In genomic region chr1:54375331-54376084, GRCh38 we compare ENCODE assay signal across 14 cellular contexts. TPM values are rescaled to one million over a fixed set of nuclear protein-coding genes. Genes with fewer than 3 reads are reported as not detected.
DNase-seq lines count a peak whose midpoint lies in the region; ATAC-seq, FAIRE-seq and TF ChIP-seq lines count a peak whose summit lies in the region.
"Had no signal": no experiment of that assay in that cellular context is flagged by ENCODE, and none has a peak within 500 bp of the region (broad histone marks: within the 10 kb centered on the region; RNA-seq: fewer than 3 reads in every experiment).

No MANE protein-coding gene starts in this region.

- no peak overlapping the region for H4K8ac ChIP-seq in H1 (ENCODE audit: extremely low read depth, insufficient read depth, low read length)

- WGBS in H1 (ENCODE audit: extremely low coverage in 1 of 2, insufficient coverage in 1 of 2, insufficient read length in 1 of 2, insufficient replicate concordance in 2 of 2, low coverage in 1 of 2, low lambda C conversion rate in 2 of 2, missing lambda C conversion rate in 1 of 2), 2 experiments: 60% methylated on average over 8 of the region's 8 CpGs; no CpG with 5 or more reads in 1 of the 2 experiments

- H3K4ac ChIP-seq in H1 (replicated peaks; ENCODE audit: insufficient read length, low read depth, low read length): no peak overlapping the region

- H2AFZ ChIP-seq in H1 (ENCODE audit: low read length) (no peak overlapping the region), Karpas-422 (ENCODE audit: low read length) (no peak overlapping the region)

- no peaks in the 10 kb centered on the region for H3K27me3 Mint-ChIP-seq in CD4-positive, alpha-beta T cell
- no peaks in the 10 kb centered on the region for H3K27me3 Mint-ChIP-seq in memory B cell

- H3K27me3 ChIP-seq in CD4-positive, alpha-beta T cell (ENCODE audit: control insufficient read depth, insufficient read depth, low read length): no peaks in the 10 kb centered on the region
- H3K27me3 ChIP-seq in H1 (replicated peaks in 1 of 4; ENCODE audit: control insufficient read depth in 3 of 4, extremely low read depth in 1 of 4, insufficient read depth in 3 of 4, low read length in 3 of 4) (no peaks in the 10 kb centered on the region), upper lobe of right lung (no peaks in the 10 kb centered on the region), Karpas-422 (ENCODE audit: low read length) (no peaks in the 10 kb centered on the region)
- H3K27me3 ChIP-seq: brain microvascular endothelial cell, vagina had no signal

- H3K79me1 ChIP-seq in H1 (ENCODE audit: low read depth, low read length): peaks cover 39% of the 10 kb centered on the region

- H3K36me3 Mint-ChIP-seq in CD4-positive, alpha-beta T cell (ENCODE audit: low read depth): peaks cover 38% of the 10 kb centered on the region
- no peaks in the 10 kb centered on the region for H3K36me3 Mint-ChIP-seq in memory B cell

- peak overlapping the region; percentile 72 for H2BK5ac ChIP-seq in H1 (ENCODE audit: low read depth, low read length)

- H3K4me3 ChIP-seq in H1 (ENCODE audit: extremely low read depth in 1 of 4, insufficient read depth in 2 of 4, low read depth in 3 of 4, low read length in 4 of 4) (no peak overlapping the region), upper lobe of right lung (no peak overlapping the region), Karpas-422 (ENCODE audit: low read length) (no peak overlapping the region)
- H3K4me3 ChIP-seq: SK-N-MC, vagina had no signal

- H2BK15ac ChIP-seq in H1 (ENCODE audit: low read length): no peak overlapping the region

- peak overlapping the region; percentile 17 for H3K18ac ChIP-seq in H1 (ENCODE audit: extremely low read depth, low read length)

- peaks cover 25 to 93% of the 10 kb centered on the region in 2 experiments for H3K79me2 ChIP-seq in H1 (ENCODE audit: control insufficient read depth in 1 of 2, insufficient read depth in 2 of 2, low read length in 2 of 2)
- no peaks in the 10 kb centered on the region for H3K79me2 ChIP-seq in Karpas-422 (ENCODE audit: low read length)

- peak overlapping the region; percentile 63 for H4K91ac ChIP-seq in H1 (replicated peaks; ENCODE audit: insufficient read length, low read length)

- H4K5ac ChIP-seq in H1 (ENCODE audit: insufficient read length, low read depth, low read length): no peak overlapping the region

- peaks cover 94% of the 10 kb centered on the region for H3K4me1 Mint-ChIP-seq in CD4-positive, alpha-beta T cell (ENCODE audit: low read depth)
- H3K4me1 Mint-ChIP-seq in memory B cell: peaks cover 40% of the 10 kb centered on the region

- FAIRE-seq in H1 (lab: Jason Lieb, UNC): no peak
- FAIRE-seq: small intestine had no signal

- no peaks in the 10 kb centered on the region for H3K9me3 ChIP-seq in CD4-positive, alpha-beta T cell (ENCODE audit: control insufficient read depth, low read length)
- H3K9me3 ChIP-seq in KOPT-K1 (ENCODE audit: insufficient read depth, low read length, poor library complexity, severe bottlenecking): no peaks in the 10 kb centered on the region
- H3K9me3 ChIP-seq in H1 (ENCODE audit: insufficient read depth in 2 of 2, low read depth in 1 of 2, low read length in 1 of 2): no peaks in the 10 kb centered on the region
- no peaks in the 10 kb centered on the region for H3K9me3 ChIP-seq in upper lobe of right lung
- H3K9me3 ChIP-seq in Karpas-422 (ENCODE audit: low read length): no peaks in the 10 kb centered on the region
- H3K9me3 ChIP-seq: vagina had no signal

- intact Hi-C loops in CD4-positive, alpha-beta T cell (cut with DNase I, micrococcal nuclease): no loop called here
- intact Hi-C loops in upper lobe of right lung (cut with DNase I): no loop called here

- CTCF ChIA-PET in CD4-positive, alpha-beta T cell (lab: Charles Lee): no interaction called here
- CTCF ChIA-PET in H1 (lab: Charles Lee; ENCODE audit: partially characterized antibody): interaction anchor here (0.5 to 1.8 kb wide), 7 partner anchors 8 to 87 kb away, joined by 3 to 7 read pairs (median 4); no protein-coding TSS in a partner anchor

- H3K9ac ChIP-seq in H1 (replicated peaks in 1 of 4; ENCODE audit: extremely low read depth in 1 of 4, low read depth in 3 of 4, low read length in 3 of 4): no peak overlapping the region
- H3K9ac ChIP-seq in Karpas-422 (ENCODE audit: low read length): no peak overlapping the region

- DNase-seq in CD4-positive, alpha-beta T cell: no peak
- DNase-seq in H1 (ENCODE audit: low read depth in 1 of 2, low spot score in 2 of 2) (peak in 1 of 2 experiments; percentile 21), memory B cell (ENCODE audit: low spot score in 2 of 2) (no peak), upper lobe of right lung (no peak), T-helper 9 cell (no peak), Karpas-422 (no peak)
- no peak for DNase-seq in effector CD4-positive, alpha-beta T cell
- DNase-seq: activated CD4-positive, alpha-beta T cell treated with anti-CD3 and anti-CD28 coated beads for 48 hours; brain microvascular endothelial cell; NCI-H345; small intestine had no signal

- no peak overlapping the region for H3K14ac ChIP-seq in H1 (ENCODE audit: insufficient read length)

- H3K4me1 ChIP-seq in H1 (replicated peaks in 1 of 4; ENCODE audit: control insufficient read depth in 3 of 4, insufficient read depth in 4 of 4, low read length in 3 of 4): peaks cover 42 to 72% (median 58%) of the 10 kb centered on the region in 4 experiments
- peaks cover 54% of the 10 kb centered on the region for H3K4me1 ChIP-seq in upper lobe of right lung
- peaks cover 16% of the 10 kb centered on the region for H3K4me1 ChIP-seq in Karpas-422 (ENCODE audit: low read length)

- no peak overlapping the region for H3K4me3 Mint-ChIP-seq in CD4-positive, alpha-beta T cell
- H3K4me3 Mint-ChIP-seq in memory B cell: peak overlapping the region; percentile 37

- H3K9me3 Mint-ChIP-seq in CD4-positive, alpha-beta T cell: no peaks in the 10 kb centered on the region
- H3K9me3 Mint-ChIP-seq in memory B cell: no peaks in the 10 kb centered on the region

- TF ChIP-seq CTCF in CD4-positive, alpha-beta T cell (IDR thresholded peaks at IDR 0.05): no peak
- peak; percentile 18 to 48 (median 46) for TF ChIP-seq CTCF in H1 (IDR thresholded peaks at IDR 0.05; ENCODE audit: control extremely low read depth in 1 of 3, insufficient read depth in 1 of 3, low read depth in 1 of 3, low read length in 3 of 3)
- no peak for TF ChIP-seq CTCF in upper lobe of right lung (IDR thresholded peaks at IDR 0.05)

- H3K23ac ChIP-seq in H1 (ENCODE audit: insufficient read length): no peak overlapping the region

- TF ChIP-seq EP300 in H1 (IDR thresholded peaks at IDR 0.05; ENCODE audit: borderline replicate concordance in 1 of 2, low read depth in 2 of 2, low read length in 2 of 2): peak in 1 of 2 experiments; percentile 31; a peak in 1 of 3 replicates

- no peaks in the 10 kb centered on the region for H3K9me2 ChIP-seq in Karpas-422 (replicated peaks; ENCODE audit: insufficient read depth, low read length)

- H3K56ac ChIP-seq in H1 (replicated peaks; ENCODE audit: insufficient read length, low read depth, low read length): no peak overlapping the region

- H3K23me2 ChIP-seq in H1 (ENCODE audit: low read depth, low read length): 0 out of 2 replicates have a peak, but pooled peaks cover 6% of the 10 kb centered on the region

- peaks cover 9 to 33% of the 10 kb centered on the region in 2 experiments for H4K20me1 ChIP-seq in H1 (replicated peaks in 1 of 2; ENCODE audit: control insufficient read depth in 1 of 2, insufficient read depth in 2 of 2, low read length in 2 of 2)
- no peaks in the 10 kb centered on the region for H4K20me1 ChIP-seq in Karpas-422 (ENCODE audit: insufficient read depth, low read depth, low read length)

- no peak for ATAC-seq in CD4-positive, alpha-beta T cell (ENCODE audit: poor library complexity)
- no peak for ATAC-seq in memory B cell (ENCODE audit: low read depth)
- ATAC-seq in upper lobe of right lung: no peak

- H3K36me3 ChIP-seq in KOPT-K1 (ENCODE audit: insufficient read depth, low read length): peaks cover 64% of the 10 kb centered on the region
- H3K36me3 ChIP-seq in H1 (ENCODE audit: control insufficient read depth in 2 of 4, insufficient read depth in 4 of 4, low read length in 3 of 4): peaks cover 0 to 2% (median 0%) of the 10 kb centered on the region in 4 experiments; a peak in 1 of 8 replicates
- no peaks in the 10 kb centered on the region for H3K36me3 ChIP-seq in upper lobe of right lung
- H3K36me3 ChIP-seq in Karpas-422 (ENCODE audit: insufficient read depth, low read length): no peaks in the 10 kb centered on the region
- H3K36me3 ChIP-seq: brain microvascular endothelial cell, vagina had no signal

- H3K4me2 ChIP-seq in H1 (ENCODE audit: insufficient read depth in 1 of 2, low read depth in 2 of 2, low read length in 2 of 2): peak overlapping the region; percentile 53 to 57; a peak in 3 of 4 replicates
- H3K4me2 ChIP-seq in Karpas-422 (ENCODE audit: low read depth, low read length, poor library complexity, severe bottlenecking): no peak overlapping the region

- H2BK12ac ChIP-seq in H1 (ENCODE audit: low read depth, low read length): peak overlapping the region; percentile 89

- POLR2A ChIA-PET in CD4-positive, alpha-beta T cell (lab: Charles Lee): no interaction called here
- POLR2A ChIA-PET in H1 (lab: Charles Lee; ENCODE audit: partially characterized antibody): interaction anchor here (1.0 to 1.5 kb wide), 5 partner anchors 10 to 66 kb away, joined by 3 to 8 read pairs (median 4); no protein-coding TSS in a partner anchor

- no peak for TF ChIP-seq POLR2A in H1 (IDR thresholded peaks at IDR 0.05; ENCODE audit: control extremely low read depth in 1 of 2, low read depth in 2 of 2, low read length in 2 of 2)

- no peak overlapping the region for H3K27ac ChIP-seq in CD4-positive, alpha-beta T cell (ENCODE audit: low read depth, low read length)
- H3K27ac ChIP-seq in KOPT-K1 (ENCODE audit: low read depth, low read length, poor library complexity, severe bottlenecking) (peak overlapping the region; percentile 49), H1 (ENCODE audit: low read depth, low read length) (peak overlapping the region; percentile 41; the same call in 1 of the 2 replicates), upper lobe of right lung (no peak overlapping the region), Karpas-422 (ENCODE audit: low read length) (no peak overlapping the region)
- H3K27ac ChIP-seq: brain microvascular endothelial cell, SK-N-MC, vagina had no signal

- H2BK120ac ChIP-seq in H1 (replicated peaks; ENCODE audit: low read depth, low read length): no peak overlapping the region

- H2BK20ac ChIP-seq in H1 (ENCODE audit: low read length): no peak overlapping the region

- peak overlapping the region; percentile 18; the same call in 1 of the 2 replicates for H2AK5ac ChIP-seq in H1 (ENCODE audit: low read depth, low read length)

- TF ChIP-seq RAD21 in H1 (IDR thresholded peaks at IDR 0.05 in 1 of 2, conservative IDR thresholded peaks at IDR 0.05 in 1 of 2; ENCODE audit: low read depth in 2 of 2, low read length in 2 of 2): peak; percentile 27 to 51; a peak in 3 of 4 replicates

- H3K27ac Mint-ChIP-seq in CD4-positive, alpha-beta T cell: peak overlapping the region; percentile 63
- peak overlapping the region; percentile 95 for H3K27ac Mint-ChIP-seq in memory B cell

RNA-seq across cellular contexts. Expression of gene SSBP3, which starts 30.7 kb away (rescaled TPM):
- total RNA-seq in CD4-positive, alpha-beta T cell: 10 to 100 TPM; 50.6 to 52.4 TPM
- total RNA-seq in H1 (2021; fragmentation: NEBNext Ultra II Directional; extraction: Animal tissue kit (Norgen Biotek cat#: 25700)): 133 and 134 TPM in 2 replicates
- 99.7 and 126 TPM in 2 replicates for polyA plus RNA-seq in H1 (2011; rRNA removed)
- 76.0 TPM for polyA plus RNA-seq in H1 (2011; cell fraction: cytosol; rRNA removed)
- 114 TPM for polyA plus RNA-seq in H1 (2011; cell fraction: nucleus; rRNA removed)
- polyA plus RNA-seq in H1 (2012, experiment 1 of 2): 108 to 113 TPM (median 112 TPM) in 4 replicates
- polyA plus RNA-seq in H1 (2012, experiment 2 of 2): 86.8 TPM
- polyA plus RNA-seq in H1 (2013, experiment 1 of 2): 131 TPM
- 128 TPM for polyA plus RNA-seq in H1 (2013, experiment 2 of 2)
- 35.3 and 44.7 TPM in 2 replicates for polyA minus RNA-seq in H1 (2011; rRNA and poly(A)+ RNA removed)
- polyA minus RNA-seq in H1 (2011; cell fraction: cytosol; rRNA and poly(A)+ RNA removed): 39.1 TPM
- 26.8 TPM for polyA minus RNA-seq in H1 (2011; cell fraction: nucleus; rRNA and poly(A)+ RNA removed)
- total RNA-seq in upper lobe of right lung: 40.4 TPM
- 2.4 and 4.7 TPM in 2 replicates for total RNA-seq in Karpas-422 (2014; rRNA removed; shearing (Covaris generic); ENCODE audit: low replicate concordance)

Comparison
In these comparisons a context has a peak if more than half of its experiments do, and no peak if none do; other contexts are left out.
1. H3K27ac ChIP-seq: peak in KOPT-K1 (single experiment) and H1 (single experiment); none in CD4-positive, alpha-beta T cell (single experiment), upper lobe of right lung (single experiment) and Karpas-422 (single experiment).
2. CTCF ChIP-seq: peak in H1 (3 of 3); none in CD4-positive, alpha-beta T cell (single experiment) and upper lobe of right lung (single experiment).